Comparison of ENCODE assay signal across 1 cellular context in the genomic region with DNA sequence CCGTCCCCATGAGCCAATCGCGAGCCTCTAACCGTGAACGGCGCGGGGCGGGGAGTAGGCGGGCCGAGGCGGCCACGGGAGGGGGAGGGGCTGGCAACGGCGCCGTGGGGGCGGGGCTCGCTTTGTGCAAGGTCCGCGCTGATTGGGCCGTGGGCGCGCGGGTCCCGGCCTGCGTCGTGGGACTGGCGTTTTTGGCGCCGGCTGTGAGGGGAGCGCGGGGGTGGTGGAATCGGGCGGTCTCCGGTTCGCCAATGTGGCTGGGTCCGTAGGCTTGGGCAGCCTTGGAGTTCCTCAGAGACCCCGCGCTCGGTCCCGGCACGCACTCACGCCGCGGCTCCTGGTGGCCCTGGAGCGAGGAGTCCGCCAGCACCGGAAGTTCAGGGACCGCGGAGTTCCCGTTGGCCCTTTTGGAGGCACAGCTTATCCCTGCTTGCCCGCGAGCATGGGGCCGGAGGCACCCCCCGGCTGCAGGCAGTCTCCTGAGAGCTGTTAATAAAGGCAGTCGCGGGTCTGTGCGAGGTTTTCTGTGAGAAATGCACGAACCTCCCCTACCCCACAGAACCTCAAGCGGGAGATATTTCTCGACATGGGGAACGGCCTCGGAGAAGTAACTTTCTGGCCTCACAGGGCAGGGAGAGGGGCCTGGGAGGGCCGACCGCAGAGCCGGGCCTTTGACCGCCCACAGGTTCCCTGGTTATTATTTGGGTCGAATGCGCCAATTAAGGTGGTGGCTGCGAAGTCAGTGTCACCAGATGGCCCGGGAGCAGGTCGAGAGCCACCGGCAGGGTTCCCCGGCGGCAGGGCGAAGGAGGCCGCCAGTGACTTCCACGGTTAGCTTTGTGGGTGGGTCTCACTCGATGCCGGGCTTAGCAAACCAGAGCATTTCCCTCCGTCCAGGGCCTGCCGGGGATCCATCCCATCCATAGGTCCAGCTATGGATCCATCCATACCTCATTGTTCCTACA.
TF ChIP-seq lines count a peak whose summit lies in the region.

No MANE protein-coding gene starts in this region.

TF ChIP-seq in HepG2, 621 proteins besides CTCF, POLR2A, EP300 and RAD21 (continued from another document and continues in another):
- TF ChIP-seq, protein P1, sequence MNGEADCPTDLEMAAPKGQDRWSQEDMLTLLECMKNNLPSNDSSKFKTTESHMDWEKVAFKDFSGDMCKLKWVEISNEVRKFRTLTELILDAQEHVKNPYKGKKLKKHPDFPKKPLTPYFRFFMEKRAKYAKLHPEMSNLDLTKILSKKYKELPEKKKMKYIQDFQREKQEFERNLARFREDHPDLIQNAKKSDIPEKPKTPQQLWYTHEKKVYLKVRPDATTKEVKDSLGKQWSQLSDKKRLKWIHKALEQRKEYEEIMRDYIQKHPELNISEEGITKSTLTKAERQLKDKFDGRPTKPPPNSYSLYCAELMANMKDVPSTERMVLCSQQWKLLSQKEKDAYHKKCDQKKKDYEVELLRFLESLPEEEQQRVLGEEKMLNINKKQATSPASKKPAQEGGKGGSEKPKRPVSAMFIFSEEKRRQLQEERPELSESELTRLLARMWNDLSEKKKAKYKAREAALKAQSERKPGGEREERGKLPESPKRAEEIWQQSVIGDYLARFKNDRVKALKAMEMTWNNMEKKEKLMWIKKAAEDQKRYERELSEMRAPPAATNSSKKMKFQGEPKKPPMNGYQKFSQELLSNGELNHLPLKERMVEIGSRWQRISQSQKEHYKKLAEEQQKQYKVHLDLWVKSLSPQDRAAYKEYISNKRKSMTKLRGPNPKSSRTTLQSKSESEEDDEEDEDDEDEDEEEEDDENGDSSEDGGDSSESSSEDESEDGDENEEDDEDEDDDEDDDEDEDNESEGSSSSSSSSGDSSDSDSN (CRISPR knock-in tag; IDR thresholded peaks at IDR 0.05): peak; percentile 84
- TF ChIP-seq, protein P2, sequence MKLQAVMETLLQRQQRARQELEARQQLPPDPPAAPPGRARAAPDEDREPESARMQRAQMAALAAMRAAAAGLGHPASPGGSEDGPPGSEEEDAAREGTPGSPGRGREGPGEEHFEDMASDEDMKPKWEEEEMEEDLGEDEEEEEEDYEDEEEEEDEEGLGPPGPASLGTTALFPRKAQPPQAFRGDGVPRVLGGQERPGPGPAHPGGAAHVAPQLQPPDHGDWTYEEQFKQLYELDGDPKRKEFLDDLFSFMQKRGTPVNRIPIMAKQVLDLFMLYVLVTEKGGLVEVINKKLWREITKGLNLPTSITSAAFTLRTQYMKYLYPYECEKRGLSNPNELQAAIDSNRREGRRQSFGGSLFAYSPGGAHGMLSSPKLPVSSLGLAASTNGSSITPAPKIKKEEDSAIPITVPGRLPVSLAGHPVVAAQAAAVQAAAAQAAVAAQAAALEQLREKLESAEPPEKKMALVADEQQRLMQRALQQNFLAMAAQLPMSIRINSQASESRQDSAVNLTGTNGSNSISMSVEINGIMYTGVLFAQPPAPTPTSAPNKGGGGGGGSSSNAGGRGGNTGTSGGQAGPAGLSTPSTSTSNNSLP (IDR thresholded peaks at IDR 0.05; ENCODE audit: low read depth, low read length): 0 out of 2 replicates have a peak, but pooled peaks have one; percentile 10
- peak; percentile 89 for TF ChIP-seq HOXA5 (CRISPR knock-in tag; IDR thresholded peaks at IDR 0.05)
- TF ChIP-seq NCOR1 (IDR thresholded peaks at IDR 0.05; ENCODE audit: borderline replicate concordance, low read length): 0 out of 2 replicates have a peak, but pooled peaks have one; percentile 27
- TF ChIP-seq, protein P3, sequence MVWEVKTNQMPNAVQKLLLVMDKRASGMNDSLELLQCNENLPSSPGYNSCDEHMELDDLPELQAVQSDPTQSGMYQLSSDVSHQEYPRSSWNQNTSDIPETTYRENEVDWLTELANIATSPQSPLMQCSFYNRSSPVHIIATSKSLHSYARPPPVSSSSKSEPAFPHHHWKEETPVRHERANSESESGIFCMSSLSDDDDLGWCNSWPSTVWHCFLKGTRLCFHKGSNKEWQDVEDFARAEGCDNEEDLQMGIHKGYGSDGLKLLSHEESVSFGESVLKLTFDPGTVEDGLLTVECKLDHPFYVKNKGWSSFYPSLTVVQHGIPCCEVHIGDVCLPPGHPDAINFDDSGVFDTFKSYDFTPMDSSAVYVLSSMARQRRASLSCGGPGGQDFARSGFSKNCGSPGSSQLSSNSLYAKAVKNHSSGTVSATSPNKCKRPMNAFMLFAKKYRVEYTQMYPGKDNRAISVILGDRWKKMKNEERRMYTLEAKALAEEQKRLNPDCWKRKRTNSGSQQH (CRISPR knock-in tag; IDR thresholded peaks at IDR 0.05; ENCODE audit: low read depth): peak; percentile 64
- TF ChIP-seq, protein P4, sequence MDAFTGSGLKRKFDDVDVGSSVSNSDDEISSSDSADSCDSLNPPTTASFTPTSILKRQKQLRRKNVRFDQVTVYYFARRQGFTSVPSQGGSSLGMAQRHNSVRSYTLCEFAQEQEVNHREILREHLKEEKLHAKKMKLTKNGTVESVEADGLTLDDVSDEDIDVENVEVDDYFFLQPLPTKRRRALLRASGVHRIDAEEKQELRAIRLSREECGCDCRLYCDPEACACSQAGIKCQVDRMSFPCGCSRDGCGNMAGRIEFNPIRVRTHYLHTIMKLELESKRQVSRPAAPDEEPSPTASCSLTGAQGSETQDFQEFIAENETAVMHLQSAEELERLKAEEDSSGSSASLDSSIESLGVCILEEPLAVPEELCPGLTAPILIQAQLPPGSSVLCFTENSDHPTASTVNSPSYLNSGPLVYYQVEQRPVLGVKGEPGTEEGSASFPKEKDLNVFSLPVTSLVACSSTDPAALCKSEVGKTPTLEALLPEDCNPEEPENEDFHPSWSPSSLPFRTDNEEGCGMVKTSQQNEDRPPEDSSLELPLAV (CRISPR knock-in tag; conservative IDR thresholded peaks at IDR 0.05; ENCODE audit: low read depth): 0 out of 2 replicates have a peak, but pooled peaks have one; percentile 2
- no peak for TF ChIP-seq HOXA9 (CRISPR knock-in tag; IDR thresholded peaks at IDR 0.05; ENCODE audit: borderline replicate concordance)
- no peak for TF ChIP-seq MAFG (CRISPR knock-in tag; IDR thresholded peaks at IDR 0.05)
- TF ChIP-seq ZNF430 (CRISPR knock-in tag; IDR thresholded peaks at IDR 0.05): 0 out of 2 replicates have a peak, but pooled peaks have one; percentile 58
- TF ChIP-seq ZFP36 (IDR thresholded peaks at IDR 0.05; ENCODE audit: borderline replicate concordance, low read depth, low read length, partially characterized antibody): no peak
- TF ChIP-seq MTA1 (CRISPR knock-in tag; IDR thresholded peaks at IDR 0.05; ENCODE audit: borderline replicate concordance): 0 out of 2 replicates have a peak, but pooled peaks have one; percentile 12
- TF ChIP-seq ARNT2 (CRISPR knock-in tag; IDR thresholded peaks at IDR 0.05; ENCODE audit: low read depth): no peak
- 0 out of 2 replicates have a peak, but pooled peaks have one; percentile 2 for TF ChIP-seq FOXA3 (CRISPR knock-in tag; IDR thresholded peaks at IDR 0.05)
- peak; percentile 86 for TF ChIP-seq ZNF264 (CRISPR knock-in tag; IDR thresholded peaks at IDR 0.05)
- 0 out of 2 replicates have a peak, but pooled peaks have one; percentile 12 for TF ChIP-seq ZNF230 (CRISPR knock-in tag; IDR thresholded peaks at IDR 0.05)
- TF ChIP-seq, protein P5, sequence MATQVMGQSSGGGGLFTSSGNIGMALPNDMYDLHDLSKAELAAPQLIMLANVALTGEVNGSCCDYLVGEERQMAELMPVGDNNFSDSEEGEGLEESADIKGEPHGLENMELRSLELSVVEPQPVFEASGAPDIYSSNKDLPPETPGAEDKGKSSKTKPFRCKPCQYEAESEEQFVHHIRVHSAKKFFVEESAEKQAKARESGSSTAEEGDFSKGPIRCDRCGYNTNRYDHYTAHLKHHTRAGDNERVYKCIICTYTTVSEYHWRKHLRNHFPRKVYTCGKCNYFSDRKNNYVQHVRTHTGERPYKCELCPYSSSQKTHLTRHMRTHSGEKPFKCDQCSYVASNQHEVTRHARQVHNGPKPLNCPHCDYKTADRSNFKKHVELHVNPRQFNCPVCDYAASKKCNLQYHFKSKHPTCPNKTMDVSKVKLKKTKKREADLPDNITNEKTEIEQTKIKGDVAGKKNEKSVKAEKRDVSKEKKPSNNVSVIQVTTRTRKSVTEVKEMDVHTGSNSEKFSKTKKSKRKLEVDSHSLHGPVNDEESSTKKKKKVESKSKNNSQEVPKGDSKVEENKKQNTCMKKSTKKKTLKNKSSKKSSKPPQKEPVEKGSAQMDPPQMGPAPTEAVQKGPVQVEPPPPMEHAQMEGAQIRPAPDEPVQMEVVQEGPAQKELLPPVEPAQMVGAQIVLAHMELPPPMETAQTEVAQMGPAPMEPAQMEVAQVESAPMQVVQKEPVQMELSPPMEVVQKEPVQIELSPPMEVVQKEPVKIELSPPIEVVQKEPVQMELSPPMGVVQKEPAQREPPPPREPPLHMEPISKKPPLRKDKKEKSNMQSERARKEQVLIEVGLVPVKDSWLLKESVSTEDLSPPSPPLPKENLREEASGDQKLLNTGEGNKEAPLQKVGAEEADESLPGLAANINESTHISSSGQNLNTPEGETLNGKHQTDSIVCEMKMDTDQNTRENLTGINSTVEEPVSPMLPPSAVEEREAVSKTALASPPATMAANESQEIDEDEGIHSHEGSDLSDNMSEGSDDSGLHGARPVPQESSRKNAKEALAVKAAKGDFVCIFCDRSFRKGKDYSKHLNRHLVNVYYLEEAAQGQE (IDR thresholded peaks at IDR 0.05; ENCODE audit: borderline replicate concordance in 1 of 2, low read depth in 1 of 2, low read length in 2 of 2): no peak; a peak in 1 of 4 replicates
- TF ChIP-seq ZNF709 (CRISPR knock-in tag; IDR thresholded peaks at IDR 0.05): peak; percentile 89
- TF ChIP-seq NFE2 (CRISPR knock-in tag; IDR thresholded peaks at IDR 0.05): no peak; the same call in none of the 2 replicates
- TF ChIP-seq ZMYM3 (CRISPR knock-in tag; IDR thresholded peaks at IDR 0.05): peak; percentile 38; the same call in 1 of the 2 replicates
- peak; percentile 76; the same call in 1 of the 2 replicates for TF ChIP-seq ZNF773 (CRISPR knock-in tag; IDR thresholded peaks at IDR 0.05; ENCODE audit: borderline replicate concordance)
- TF ChIP-seq ZNF274 (CRISPR knock-in tag; IDR thresholded peaks at IDR 0.05): no peak
- no peak for TF ChIP-seq ZNF260 (CRISPR knock-in tag; IDR thresholded peaks at IDR 0.05; ENCODE audit: borderline replicate concordance, low read depth)
- TF ChIP-seq HES4 (CRISPR knock-in tag; IDR thresholded peaks at IDR 0.05; ENCODE audit: borderline replicate concordance): 0 out of 2 replicates have a peak, but pooled peaks have one; percentile 36
- peak; percentile 50; the same call in 1 of the 2 replicates for TF ChIP-seq SPEN (CRISPR knock-in tag; IDR thresholded peaks at IDR 0.05; ENCODE audit: low read depth)
- TF ChIP-seq, protein P6, sequence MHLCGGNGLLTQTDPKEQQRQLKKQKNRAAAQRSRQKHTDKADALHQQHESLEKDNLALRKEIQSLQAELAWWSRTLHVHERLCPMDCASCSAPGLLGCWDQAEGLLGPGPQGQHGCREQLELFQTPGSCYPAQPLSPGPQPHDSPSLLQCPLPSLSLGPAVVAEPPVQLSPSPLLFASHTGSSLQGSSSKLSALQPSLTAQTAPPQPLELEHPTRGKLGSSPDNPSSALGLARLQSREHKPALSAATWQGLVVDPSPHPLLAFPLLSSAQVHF (CRISPR knock-in tag; IDR thresholded peaks at IDR 0.05): peak; percentile 66
- 0 out of 2 replicates have a peak, but pooled peaks have one; percentile 32 for TF ChIP-seq THYN1 (CRISPR knock-in tag; IDR thresholded peaks at IDR 0.05; ENCODE audit: borderline replicate concordance, low read depth)
- TF ChIP-seq, protein P7, sequence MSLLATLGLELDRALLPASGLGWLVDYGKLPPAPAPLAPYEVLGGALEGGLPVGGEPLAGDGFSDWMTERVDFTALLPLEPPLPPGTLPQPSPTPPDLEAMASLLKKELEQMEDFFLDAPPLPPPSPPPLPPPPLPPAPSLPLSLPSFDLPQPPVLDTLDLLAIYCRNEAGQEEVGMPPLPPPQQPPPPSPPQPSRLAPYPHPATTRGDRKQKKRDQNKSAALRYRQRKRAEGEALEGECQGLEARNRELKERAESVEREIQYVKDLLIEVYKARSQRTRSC (CRISPR knock-in tag; IDR thresholded peaks at IDR 0.05; ENCODE audit: low read depth): no peak
- TF ChIP-seq PTBP1 (IDR thresholded peaks at IDR 0.05; ENCODE audit: low read depth, low read length, poor library complexity, severe bottlenecking): no peak
- TF ChIP-seq ZNF354B (CRISPR knock-in tag; IDR thresholded peaks at IDR 0.05): peak; percentile 59; the same call in 1 of the 2 replicates
- TF ChIP-seq ZNF792 (CRISPR knock-in tag; IDR thresholded peaks at IDR 0.05): no peak
- peak; percentile 35 for TF ChIP-seq SAP130 (CRISPR knock-in tag; IDR thresholded peaks at IDR 0.05; ENCODE audit: low read depth)
- TF ChIP-seq, protein P8, sequence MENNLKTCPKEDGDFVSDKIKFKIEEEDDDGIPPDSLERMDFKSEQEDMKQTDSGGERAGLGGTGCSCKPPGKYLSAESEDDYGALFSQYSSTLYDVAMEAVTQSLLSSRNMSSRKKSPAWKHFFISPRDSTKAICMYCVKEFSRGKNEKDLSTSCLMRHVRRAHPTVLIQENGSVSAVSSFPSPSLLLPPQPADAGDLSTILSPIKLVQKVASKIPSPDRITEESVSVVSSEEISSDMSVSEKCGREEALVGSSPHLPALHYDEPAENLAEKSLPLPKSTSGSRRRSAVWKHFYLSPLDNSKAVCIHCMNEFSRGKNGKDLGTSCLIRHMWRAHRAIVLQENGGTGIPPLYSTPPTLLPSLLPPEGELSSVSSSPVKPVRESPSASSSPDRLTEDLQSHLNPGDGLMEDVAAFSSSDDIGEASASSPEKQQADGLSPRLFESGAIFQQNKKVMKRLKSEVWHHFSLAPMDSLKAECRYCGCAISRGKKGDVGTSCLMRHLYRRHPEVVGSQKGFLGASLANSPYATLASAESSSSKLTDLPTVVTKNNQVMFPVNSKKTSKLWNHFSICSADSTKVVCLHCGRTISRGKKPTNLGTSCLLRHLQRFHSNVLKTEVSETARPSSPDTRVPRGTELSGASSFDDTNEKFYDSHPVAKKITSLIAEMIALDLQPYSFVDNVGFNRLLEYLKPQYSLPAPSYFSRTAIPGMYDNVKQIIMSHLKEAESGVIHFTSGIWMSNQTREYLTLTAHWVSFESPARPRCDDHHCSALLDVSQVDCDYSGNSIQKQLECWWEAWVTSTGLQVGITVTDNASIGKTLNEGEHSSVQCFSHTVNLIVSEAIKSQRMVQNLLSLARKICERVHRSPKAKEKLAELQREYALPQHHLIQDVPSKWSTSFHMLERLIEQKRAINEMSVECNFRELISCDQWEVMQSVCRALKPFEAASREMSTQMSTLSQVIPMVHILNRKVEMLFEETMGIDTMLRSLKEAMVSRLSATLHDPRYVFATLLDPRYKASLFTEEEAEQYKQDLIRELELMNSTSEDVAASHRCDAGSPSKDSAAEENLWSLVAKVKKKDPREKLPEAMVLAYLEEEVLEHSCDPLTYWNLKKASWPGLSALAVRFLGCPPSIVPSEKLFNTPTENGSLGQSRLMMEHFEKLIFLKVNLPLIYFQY (CRISPR knock-in tag; IDR thresholded peaks at IDR 0.05; ENCODE audit: borderline replicate concordance): peak; percentile 55
- 0 out of 2 replicates have a peak, but pooled peaks have one; percentile 10 for TF ChIP-seq ZBTB3 (CRISPR knock-in tag; IDR thresholded peaks at IDR 0.05; ENCODE audit: borderline replicate concordance, low read depth)
- TF ChIP-seq, protein P9, sequence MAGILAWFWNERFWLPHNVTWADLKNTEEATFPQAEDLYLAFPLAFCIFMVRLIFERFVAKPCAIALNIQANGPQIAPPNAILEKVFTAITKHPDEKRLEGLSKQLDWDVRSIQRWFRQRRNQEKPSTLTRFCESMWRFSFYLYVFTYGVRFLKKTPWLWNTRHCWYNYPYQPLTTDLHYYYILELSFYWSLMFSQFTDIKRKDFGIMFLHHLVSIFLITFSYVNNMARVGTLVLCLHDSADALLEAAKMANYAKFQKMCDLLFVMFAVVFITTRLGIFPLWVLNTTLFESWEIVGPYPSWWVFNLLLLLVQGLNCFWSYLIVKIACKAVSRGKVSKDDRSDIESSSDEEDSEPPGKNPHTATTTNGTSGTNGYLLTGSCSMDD (CRISPR knock-in tag; IDR thresholded peaks at IDR 0.05): peak; percentile 69
- no peak for TF ChIP-seq ZEB1 (IDR thresholded peaks at IDR 0.05; ENCODE audit: insufficient replicate concordance, low read depth)
- peak; percentile 46; the same call in 1 of the 2 replicates for TF ChIP-seq MAZ (IDR thresholded peaks at IDR 0.05; ENCODE audit: borderline replicate concordance, low read depth, low read length)
- peak; percentile 24; the same call in 1 of the 2 replicates for TF ChIP-seq MAZ (CRISPR knock-in tag; IDR thresholded peaks at IDR 0.05; ENCODE audit: low read depth)
